Comparison of ENCODE assay signal across 18 cellular contexts in the genomic region with DNA sequence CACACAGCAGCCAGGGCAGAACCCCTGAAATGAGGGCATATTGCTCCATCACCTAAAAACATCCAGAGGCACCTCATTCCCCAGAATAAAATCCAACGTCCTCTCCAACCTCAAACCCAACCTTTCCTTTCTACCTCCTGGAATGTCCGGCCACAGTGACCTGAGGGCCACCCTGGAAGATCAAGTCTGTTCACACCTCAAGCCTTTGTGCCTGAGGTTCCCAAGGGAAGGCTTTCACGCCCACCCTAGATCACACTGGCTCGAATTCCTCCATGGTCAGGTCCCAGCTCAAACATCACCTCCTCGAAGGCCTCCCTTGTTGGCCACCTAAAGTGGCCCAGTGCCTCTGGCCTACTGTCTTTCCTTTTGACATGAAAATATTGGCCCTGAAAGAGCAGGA.
A peak's percentile ranks its signal among the peaks of the same experiment; 100 is the strongest.
DNase-seq lines count a peak whose midpoint lies in the region; ATAC-seq and TF ChIP-seq lines count a peak whose summit lies in the region.
"Had no signal": no experiment of that assay in that cellular context is flagged by ENCODE, and none has a peak within 500 bp of the region (broad histone marks: within the 10 kb centered on the region; RNA-seq: fewer than 3 reads in every experiment).

No MANE protein-coding gene starts in this region.

- H4K20me1 ChIP-seq in mammary epithelial cell (ENCODE audit: insufficient read depth, low read length) = no peaks in the 10 kb centered on the region
- H4K20me1 ChIP-seq in SU-DHL-6 (ENCODE audit: low read depth, low read length) = no peaks in the 10 kb centered on the region

- no peak for DNase-seq in MCF 10A (ENCODE audit: unreplicated experiment)
- no peak for DNase-seq in mammary epithelial cell
- peak; percentile 59 for DNase-seq in coronary artery (ENCODE audit: low spot score)
- no peak for DNase-seq in type B pancreatic cell (ENCODE audit: extremely low spot score, unreplicated experiment)
- no peak for DNase-seq in Peyer's patch
- no peak for DNase-seq in left ventricle myocardium inferior
- DNase-seq: CD4-positive, CD25-positive, alpha-beta regulatory T cell; DMS79 treated with DMSO at 0.1 percent for 48 hours; GDM1; H7; NCI-H1048; NCI-H146; NCI-H2227 treated with DMSO at 0.1 percent for 48 hours; NCI-H526 treated with DMSO at 0.1 percent for 48 hours; NK-92 treated with Interleukin-12 subunit alpha and Interleukin-12 subunit beta, amount 100 ng/mL, for 24 hours; SHP77 had no signal

- H3K9me3 Mint-ChIP-seq in MCF 10A (ENCODE audit: unreplicated experiment) (no peaks in the 10 kb centered on the region), type B pancreatic cell (no peaks in the 10 kb centered on the region)
- H3K9me3 Mint-ChIP-seq: CD4-positive, CD25-positive, alpha-beta regulatory T cell had no signal

- H3K9ac ChIP-seq in mammary epithelial cell (ENCODE audit: insufficient read depth, low read length) (no peak overlapping the region), SU-DHL-6 (ENCODE audit: low read length) (peak overlapping the region; percentile 32)

- H3K4me3 ChIP-seq in mammary epithelial cell (replicated peaks in 1 of 3; ENCODE audit: insufficient read depth in 1 of 3, low read depth in 2 of 3, low read length in 3 of 3) (no peak overlapping the region), SU-DHL-6 (ENCODE audit: insufficient read depth, low read length, poor library complexity, severe bottlenecking) (no peak overlapping the region), coronary artery (no peak overlapping the region), Peyer's patch (no peak overlapping the region), left ventricle myocardium inferior (no peak overlapping the region)

- H3K4me1 ChIP-seq in mammary epithelial cell (ENCODE audit: insufficient read depth, low read length) = peaks cover 2% of the 10 kb centered on the region
- H3K4me1 ChIP-seq in Peyer's patch = no peaks in the 10 kb centered on the region
- peaks cover 45% of the 10 kb centered on the region for H3K4me1 ChIP-seq in left ventricle myocardium inferior

- no peak overlapping the region for H3K4me3 Mint-ChIP-seq in MCF 10A (ENCODE audit: unreplicated experiment)
- H3K4me3 Mint-ChIP-seq in type B pancreatic cell = no peak overlapping the region
- H3K4me3 Mint-ChIP-seq: CD4-positive, CD25-positive, alpha-beta regulatory T cell had no signal

- H2AFZ ChIP-seq in mammary epithelial cell (ENCODE audit: low read depth, low read length) = no peak overlapping the region
- no peak overlapping the region for H2AFZ ChIP-seq in SU-DHL-6 (ENCODE audit: low read depth, low read length, severe bottlenecking)

- TF ChIP-seq POLR2A in Peyer's patch (IDR thresholded peaks at IDR 0.05) = no peak

- no peaks in the 10 kb centered on the region for H3K9me2 ChIP-seq in SU-DHL-6 (replicated peaks; ENCODE audit: insufficient read depth, low read length)

- H3K4me1 Mint-ChIP-seq in MCF 10A (ENCODE audit: insufficient read depth, unreplicated experiment) (peaks cover 14% of the 10 kb centered on the region), type B pancreatic cell (ENCODE audit: unreplicated experiment) (peaks cover 16% of the 10 kb centered on the region)

- POLR2A ChIA-PET in MCF 10A (lab: Yijun Ruan, JAX) = no interaction called here

- H3K36me3 ChIP-seq in mammary epithelial cell (ENCODE audit: insufficient read depth, low read length) (peaks cover 8% of the 10 kb centered on the region), SU-DHL-6 (ENCODE audit: low read length) (no peaks in the 10 kb centered on the region; the same call in 1 of the 2 replicates), Peyer's patch (peaks cover 0 to 88% (median 0%) of the 10 kb centered on the region in 3 donors), left ventricle myocardium inferior (peaks cover 29% of the 10 kb centered on the region)

- H3K79me2 ChIP-seq in mammary epithelial cell (ENCODE audit: insufficient read depth, low read length) (peaks cover 74% of the 10 kb centered on the region), SU-DHL-6 (ENCODE audit: insufficient read depth, low read length) (peaks cover 30% of the 10 kb centered on the region)

- intact Hi-C loops in MCF 10A (cut with micrococcal nuclease) = no loop called here
- intact Hi-C loops in mammary epithelial cell (cut with micrococcal nuclease) = loop anchor here (2.0 kb wide), 1 partner anchor 349 kb away; no protein-coding TSS in a partner anchor
- intact Hi-C loops in left ventricle myocardium inferior (cut with micrococcal nuclease) = no loop called here

- H3K27me3 ChIP-seq in mammary epithelial cell (ENCODE audit: insufficient read depth, low read length) = no peaks in the 10 kb centered on the region
- H3K27me3 ChIP-seq in SU-DHL-6 (ENCODE audit: low read length) = no peaks in the 10 kb centered on the region
- H3K27me3 ChIP-seq in Peyer's patch = no peaks in the 10 kb centered on the region
- no peaks in the 10 kb centered on the region for H3K27me3 ChIP-seq in left ventricle myocardium inferior (ENCODE audit: low read depth)

- H3K27me3 Mint-ChIP-seq in MCF 10A (ENCODE audit: insufficient read depth, unreplicated experiment) = no peaks in the 10 kb centered on the region
- no peaks in the 10 kb centered on the region for H3K27me3 Mint-ChIP-seq in type B pancreatic cell
- H3K27me3 Mint-ChIP-seq: CD4-positive, CD25-positive, alpha-beta regulatory T cell had no signal

- peaks cover 66% of the 10 kb centered on the region for H3F3A ChIP-seq in SU-DHL-6 (ENCODE audit: insufficient read depth)

- peak overlapping the region; percentile 59 for H3K27ac Mint-ChIP-seq in MCF 10A (ENCODE audit: low read depth, unreplicated experiment)
- peak overlapping the region; percentile 36 for H3K27ac Mint-ChIP-seq in type B pancreatic cell

- ATAC-seq in GM18502 (IDR thresholded peaks at IDR 0.05; ENCODE audit: poor library complexity, unreplicated experiment) = no peak

- in situ Hi-C loops in mammary epithelial cell (cut with MboI; ENCODE audit: low sequenced_read_pairs in 2 of 2) = loop anchor here in 1 of 2 donors (25.0 kb wide), 1 partner anchor 370 kb away; no protein-coding TSS in a partner anchor

- no TSS peak for BruUV-seq in MCF 10A (replicated peaks; lab: Mats Ljungman, UMichigan)
- BruUV-seq in mammary epithelial cell (replicated peaks; lab: Mats Ljungman, UMichigan) = no TSS peak

- dilution Hi-C loops in mammary epithelial cell (cut with HindIII; ENCODE audit: low sequenced_read_pairs) = loop anchor here (5.0 kb wide), 1 partner anchor 55 kb away; no protein-coding TSS in a partner anchor

- H3K27ac ChIP-seq in mammary epithelial cell (ENCODE audit: insufficient read depth, low read depth, low read length) (no peak overlapping the region), SU-DHL-6 (ENCODE audit: low read depth, low read length) (peak overlapping the region; percentile 96), coronary artery (no peak overlapping the region), Peyer's patch (no peak overlapping the region), left ventricle myocardium inferior (replicated peaks) (no peak overlapping the region)

- no peaks in the 10 kb centered on the region for H3K9me3 ChIP-seq in mammary epithelial cell (replicated peaks; ENCODE audit: insufficient read depth, low read length)
- no peaks in the 10 kb centered on the region for H3K9me3 ChIP-seq in SU-DHL-6 (ENCODE audit: insufficient read depth, low read length)
- H3K9me3 ChIP-seq in Peyer's patch = no peaks in the 10 kb centered on the region
- H3K9me3 ChIP-seq in left ventricle myocardium inferior (replicated peaks) = no peaks in the 10 kb centered on the region

- CTCF ChIA-PET in MCF 10A (lab: Yijun Ruan, JAX) = no interaction called here
- CTCF ChIA-PET in mammary epithelial cell (lab: Charles Lee; ENCODE audit: low non-redundant PET) = no interaction called here

- H3K4me2 ChIP-seq in mammary epithelial cell (ENCODE audit: insufficient read depth, low read depth, low read length) (no peak overlapping the region), SU-DHL-6 (ENCODE audit: low read depth, low read length, poor library complexity, severe bottlenecking) (peak overlapping the region; percentile 35)

- TF ChIP-seq CTCF in MCF 10A (IDR thresholded peaks at IDR 0.05; ENCODE audit: unreplicated experiment) (no peak), mammary epithelial cell (conservative IDR thresholded peaks at IDR 0.05 in 1 of 2, IDR thresholded peaks at IDR 0.05 in 1 of 2; ENCODE audit: extremely low read depth in 1 of 2, insufficient read depth in 1 of 2, low read depth in 1 of 2, low read length in 2 of 2) (no peak), SU-DHL-6 (IDR thresholded peaks at IDR 0.05; ENCODE audit: insufficient read depth, low read length, poor library complexity, severe bottlenecking) (no peak), coronary artery (IDR thresholded peaks at IDR 0.05) (no peak), type B pancreatic cell (conservative IDR thresholded peaks at IDR 0.05) (no peak), Peyer's patch (IDR thresholded peaks at IDR 0.05) (no peak), left ventricle myocardium inferior (IDR thresholded peaks at IDR 0.05; ENCODE audit: borderline replicate concordance) (no peak)

- WGBS in mammary epithelial cell (ENCODE audit: low coverage, missing lambda C conversion rate) = 90% methylated on average over 5 of the region's 5 CpGs

- H3K36me3 Mint-ChIP-seq in MCF 10A (ENCODE audit: insufficient read depth, unreplicated experiment) = peaks cover 87% of the 10 kb centered on the region
- H3K36me3 Mint-ChIP-seq in type B pancreatic cell = peaks cover 18% of the 10 kb centered on the region
